In genomic region chr9:68998812-68999211, GRCh38 we compare ENCODE assay signal across 18 cellular contexts. TPM values are rescaled to one million over a fixed set of nuclear protein-coding genes. Genes with fewer than 3 reads are reported as not detected.
DNase-seq lines count a peak whose midpoint lies in the region; ATAC-seq, FAIRE-seq and TF ChIP-seq lines count a peak whose summit lies in the region.
"Had no signal": no experiment of that assay in that cellular context is flagged by ENCODE, and none has a peak within 500 bp of the region (broad histone marks: within the 10 kb centered on the region; RNA-seq: fewer than 3 reads in every experiment).

No MANE protein-coding gene starts in this region.

- no peaks in the 10 kb centered on the region for H3K36me3 Mint-ChIP-seq in activated T-cell treated with anti-CD3 and anti-CD28 coated beads, Interleukin-2, amount 50 U/mL, for 72 hours (ENCODE audit: insufficient read depth in 2 of 2)

- no peak overlapping the region for H2BK5ac ChIP-seq in mesendoderm (ENCODE audit: low read length)

- no peak overlapping the region for H4K5ac ChIP-seq in mesendoderm (ENCODE audit: low read length)

- H2AK5ac ChIP-seq in mesendoderm (ENCODE audit: low read length) = no peak overlapping the region

- no peak overlapping the region for H3K27ac Mint-ChIP-seq in activated T-cell treated with anti-CD3 and anti-CD28 coated beads, Interleukin-2, amount 50 U/mL, for 72 hours

- H3K36me3 ChIP-seq in bronchial epithelial cell (ENCODE audit: control insufficient read depth, insufficient read depth, low read length) (no peaks in the 10 kb centered on the region), mesendoderm (ENCODE audit: control insufficient read depth, insufficient read depth, low read length) (no peaks in the 10 kb centered on the region)
- H3K36me3 ChIP-seq: gastroesophageal sphincter, uterus had no signal

- peak overlapping the region; percentile 6 for H3K4ac ChIP-seq in mesendoderm (ENCODE audit: low read depth, low read length)

- peaks cover 24% of the 10 kb centered on the region for H3K4me1 Mint-ChIP-seq in activated T-cell treated with anti-CD3 and anti-CD28 coated beads, Interleukin-2, amount 50 U/mL, for 72 hours (ENCODE audit: low read depth)

- TF ChIP-seq CTCF in bronchial epithelial cell (IDR thresholded peaks at IDR 0.05; ENCODE audit: insufficient read depth, low read length, severe bottlenecking) (no peak), omental fat pad (IDR thresholded peaks at IDR 0.05) (no peak)

- no peak overlapping the region for H2BK15ac ChIP-seq in mesendoderm (replicated peaks; ENCODE audit: low read depth)

- DNase-seq in CMK (ENCODE audit: low read depth) = peak; percentile 72
- no peak for DNase-seq in bronchial epithelial cell (ENCODE audit: low read depth)
- peak; percentile 60 for DNase-seq in mesendoderm
- no peak for DNase-seq in activated CD4-positive, alpha-beta T cell treated with anti-CD3 and anti-CD28 coated beads, Interleukin-2, amount 50 U/mL, for 1 hour
- no peak for DNase-seq in activated T-cell treated with anti-CD3 and anti-CD28 coated beads, Interleukin-2, amount 50 U/mL, for 72 hours
- DNase-seq in omental fat pad (ENCODE audit: low spot score) = no peak
- DNase-seq: activated CD4-positive, alpha-beta T cell treated with anti-CD3 and anti-CD28 coated beads for 1 hour; activated T-cell treated with anti-CD3 and anti-CD28 coated beads, Interleukin-2, amount 50 U/mL, for 4 hours; DND-41; IMR-90; PC-9; uterus had no signal

- no peak overlapping the region for H3K23ac ChIP-seq in mesendoderm (ENCODE audit: low read length)

- H3K79me1 ChIP-seq in mesendoderm (ENCODE audit: low read length) = no peaks in the 10 kb centered on the region

- no peak overlapping the region for H4K8ac ChIP-seq in mesendoderm (ENCODE audit: low read depth, low read length)

- no peak overlapping the region for H3K4me2 ChIP-seq in mesendoderm (ENCODE audit: low read length)
- H3K4me2 ChIP-seq: PC-9 had no signal

- ATAC-seq in HG02678 (IDR thresholded peaks at IDR 0.05; ENCODE audit: unreplicated experiment) (peak; percentile 33), HG03520 (IDR thresholded peaks at IDR 0.05; ENCODE audit: unreplicated experiment) (no peak), omental fat pad (ENCODE audit: low FRiP score) (no peak)
- no peak for ATAC-seq in activated T-cell treated with anti-CD3 and anti-CD28 coated beads, Interleukin-2, amount 50 U/mL, for 72 hours (replicated peaks in 1 of 2)

- WGBS in mesendoderm (ENCODE audit: extremely low coverage, insufficient coverage, low lambda C conversion rate) = no CpG with 5 or more reads among the region's 5 CpGs

- H3K79me2 ChIP-seq in mesendoderm (ENCODE audit: control insufficient read depth, insufficient read depth, low read length) = no peaks in the 10 kb centered on the region

- H3K9ac ChIP-seq in mesendoderm (ENCODE audit: low read length) = no peak overlapping the region

- no peak overlapping the region for H2BK120ac ChIP-seq in mesendoderm (ENCODE audit: low read depth, low read length)

- H3K27ac ChIP-seq in mesendoderm (ENCODE audit: low read depth, low read length) = no peak overlapping the region
- H3K27ac ChIP-seq: gastroesophageal sphincter, PC-9 had no signal

- H3K27me3 ChIP-seq in bronchial epithelial cell (ENCODE audit: control insufficient read depth, insufficient read depth, low read length) (no peaks in the 10 kb centered on the region), mesendoderm (ENCODE audit: insufficient read depth, low read length, poor library complexity) (no peaks in the 10 kb centered on the region)
- H3K27me3 ChIP-seq: gastroesophageal sphincter, uterus had no signal

- H3K4me3 Mint-ChIP-seq in activated T-cell treated with anti-CD3 and anti-CD28 coated beads, Interleukin-2, amount 50 U/mL, for 72 hours = no peak overlapping the region
- H3K4me3 Mint-ChIP-seq: activated T-cell treated with anti-CD3 and anti-CD28 coated beads, Interleukin-2, amount 50 U/mL, for 4 hours had no signal

- peak; percentile 58 for FAIRE-seq in bronchial epithelial cell (lab: Jason Lieb, UNC)
- FAIRE-seq: endometrium had no signal

- H3K56ac ChIP-seq in mesendoderm (ENCODE audit: low read length) = peak overlapping the region; percentile 10

- H3K18ac ChIP-seq in mesendoderm (ENCODE audit: low read length) = no peak overlapping the region

- H3K4me1 ChIP-seq in mesendoderm (ENCODE audit: control insufficient read depth, low read depth, low read length) = no peaks in the 10 kb centered on the region
- H3K4me1 ChIP-seq: uterus had no signal

- no peaks in the 10 kb centered on the region for H3K9me3 Mint-ChIP-seq in activated T-cell treated with anti-CD3 and anti-CD28 coated beads, Interleukin-2, amount 50 U/mL, for 72 hours
- H3K9me3 Mint-ChIP-seq: activated T-cell treated with anti-CD3 and anti-CD28 coated beads, Interleukin-2, amount 50 U/mL, for 4 hours had no signal

- H3K4me3 ChIP-seq in bronchial epithelial cell (ENCODE audit: low read depth, low read length) (no peak overlapping the region), mesendoderm (ENCODE audit: low read length) (no peak overlapping the region)
- H3K4me3 ChIP-seq: gastroesophageal sphincter, PC-9, uterus had no signal

- H3K27me3 Mint-ChIP-seq in activated T-cell treated with anti-CD3 and anti-CD28 coated beads, Interleukin-2, amount 50 U/mL, for 72 hours (ENCODE audit: low read depth) = no peaks in the 10 kb centered on the region

RNA-seq across cellular contexts. Expression of gene PRKACG, which starts 15.1 kb away (rescaled TPM):
- total RNA-seq in bronchial epithelial cell (not detected in 2 replicates), omental fat pad (not detected)
- not detected for polyA plus RNA-seq in mesendoderm (2013, experiment 1 of 2)
- not detected for polyA plus RNA-seq in mesendoderm (2013, experiment 2 of 2)
- not detected for total RNA-seq in activated T-cell treated with anti-CD3 and anti-CD28 coated beads, Interleukin-2, amount 50 U/mL, for 72 hours
- total RNA-seq: activated T-cell treated with anti-CD3 and anti-CD28 coated beads, Interleukin-2, amount 50 U/mL, for 4 hours; gastroesophageal sphincter; IMR-90; left lobe of liver; osteocyte; PC-9; uterus had no signal
- polyA plus RNA-seq: IMR-90 had no signal

RNA-seq across cellular contexts. Expression of gene FXN, which starts 36.7 kb away (rescaled TPM):
- total RNA-seq in bronchial epithelial cell (1.0 and 2.9 TPM in 2 replicates), omental fat pad (1 to 10 TPM; 4.0 to 7.2 (median 5.5) TPM)
- 53.1 TPM for polyA plus RNA-seq in mesendoderm (2013, experiment 1 of 2)
- 51.0 TPM for polyA plus RNA-seq in mesendoderm (2013, experiment 2 of 2)
- 10 to 100 TPM; 14.6 to 18.6 TPM for total RNA-seq in activated T-cell treated with anti-CD3 and anti-CD28 coated beads, Interleukin-2, amount 50 U/mL, for 72 hours

Comparison
In these comparisons a context has a peak if more than half of its experiments do, and no peak if none do; other contexts are left out.
1. DNase-seq: peak in CMK (single experiment) and mesendoderm (single experiment); none in bronchial epithelial cell (single experiment), activated CD4-positive, alpha-beta T cell treated with anti-CD3 and anti-CD28 coated beads, Interleukin-2, amount 50 U/mL, for 1 hour (single experiment), activated T-cell treated with anti-CD3 and anti-CD28 coated beads, Interleukin-2, amount 50 U/mL, for 72 hours (0 of 2) and omental fat pad (single experiment).